In the genomic region with DNA sequence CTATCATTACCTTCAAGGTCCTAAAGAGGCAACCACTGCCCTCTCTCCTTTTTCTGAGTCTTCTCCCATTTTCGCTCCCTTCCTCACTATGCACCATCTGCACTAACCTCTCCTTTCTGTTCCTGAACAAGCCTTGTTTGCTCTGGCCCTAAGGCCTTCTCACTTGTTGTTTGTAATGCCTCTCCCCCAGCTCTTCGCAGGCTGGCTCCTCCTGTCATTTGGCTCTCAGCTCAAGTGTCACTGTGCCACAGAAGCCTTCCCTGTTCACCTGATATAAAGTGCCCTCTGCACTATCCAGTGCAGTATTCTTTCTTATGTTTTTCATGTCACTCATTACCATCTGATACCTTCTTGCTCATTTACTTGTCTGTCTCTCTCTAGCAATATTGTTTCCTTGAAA, we compare ENCODE assay signal across 31 cellular contexts.
"Had no signal": no experiment of that assay in that cellular context is flagged by ENCODE, and none has a peak within 500 bp of the region (broad histone marks: within the 10 kb centered on the region; RNA-seq: fewer than 3 reads in every experiment).

No MANE protein-coding gene starts in this region.

- H3K27me3 Mint-ChIP-seq: activated naive CD8-positive, alpha-beta T cell treated with anti-CD3 and anti-CD28 coated beads for 36 hours; brain; naive B cell; stimulated activated naive B cell treated with anti-CD40 and anti-IgM and Interleukin-4, amounts not matched to agents 10 μg/mL and 1 μg/mL and 100 μg/mL, for 72 hours had no signal

- H3K4me1 Mint-ChIP-seq: activated naive CD8-positive, alpha-beta T cell treated with anti-CD3 and anti-CD28 coated beads for 36 hours; brain; naive B cell; neural crest cell; stimulated activated naive B cell treated with anti-CD40 and anti-IgM and Interleukin-4, amounts not matched to agents 10 μg/mL and 1 μg/mL and 100 μg/mL, for 72 hours had no signal

- H3K9me3 Mint-ChIP-seq: activated T-helper 1 cell treated with anti-CD3 and anti-CD28 coated beads, Interleukin-12 subunit alpha, Interleukin-12 subunit beta, Interleukin-2, Interleukin-4 antibody, amounts not matched to agents 30 ng/mL and 10 ng/mL and 1 ng/mL, durations not matched to agents 14 hours and 24 hours and 36 hours; neural crest cell had no signal

- H3K27ac Mint-ChIP-seq: activated naive CD4-positive, alpha-beta T cell treated with anti-CD3 and anti-CD28 coated beads for 36 hours; activated naive CD8-positive, alpha-beta T cell treated with anti-CD3 and anti-CD28 coated beads for 36 hours; activated T-helper 1 cell treated with anti-CD3 and anti-CD28 coated beads, Interleukin-12 subunit alpha, Interleukin-12 subunit beta, Interleukin-2, Interleukin-4 antibody, amounts not matched to agents 30 ng/mL and 10 ng/mL and 1 ng/mL, durations not matched to agents 14 hours and 24 hours and 36 hours; brain; naive B cell; stimulated activated naive B cell treated with anti-CD40 and anti-IgM and Interleukin-4, amounts not matched to agents 10 μg/mL and 1 μg/mL and 100 μg/mL, for 72 hours; T-helper 1 cell treated with Interleukin-12 subunit alpha and Interleukin-12 subunit beta and Interleukin-4 antibody, amounts not matched to agents 30 μg/mL and 1 μg/mL, for 36 hours had no signal

- H3K27ac ChIP-seq: adrenal gland, ascending aorta, cardiac muscle cell, colonic mucosa, gastrocnemius medialis, right atrium auricular region, stomach, thyroid gland, WERI-Rb-1 had no signal

- H3K4me1 ChIP-seq: adrenal gland, ascending aorta, colonic mucosa, gastrocnemius medialis, right atrium auricular region, stomach, thyroid gland had no signal

- DNase-seq: activated CD4-positive, alpha-beta T cell treated with anti-CD3 and anti-CD28 coated beads for 48 hours; activated CD4-positive, alpha-beta T cell treated with anti-CD3 and anti-CD28 coated beads, Interleukin-2, amount 50 U/mL, for 48 hours; activated CD8-positive, alpha-beta memory T cell treated with anti-CD3 and anti-CD28 coated beads for 24 hours; activated effector memory CD4-positive, alpha-beta T cell treated with anti-CD3 and anti-CD28 coated beads, Interleukin-2, amount 50 U/mL, for 16 hours; activated naive CD4-positive, alpha-beta T cell treated with anti-CD3 and anti-CD28 coated beads for 36 hours; activated naive CD8-positive, alpha-beta T cell treated with anti-CD3 and anti-CD28 coated beads for 36 hours; adrenal gland; cerebellar nuclear complex; colonic mucosa; effector memory CD4-positive, alpha-beta T cell; erythroblast; gastrocnemius medialis; glutamatergic neuron; islet precursor cell; mammary epithelial cell; naive B cell; stimulated activated CD4-positive, alpha-beta T cell treated with anti-CD3 and anti-CD28 coated beads, Interleukin-15, amount 100 ng/mL, for 24 hours; stimulated activated CD4-positive, alpha-beta T cell treated with anti-CD3 and anti-CD28 coated beads, Interleukin-2, amount 100 ng/mL, for 24 hours; stimulated activated naive B cell treated with anti-CD40 and anti-IgM and Interleukin-4, amounts not matched to agents 10 μg/mL and 1 μg/mL and 100 μg/mL, for 72 hours; stomach; T-helper 9 cell; thyroid gland; WERI-Rb-1 had no signal

- H3K4me3 ChIP-seq: adrenal gland, ascending aorta, cardiac muscle cell, colonic mucosa, gastrocnemius medialis, right atrium auricular region, stomach, thyroid gland had no signal

- H3K36me3 Mint-ChIP-seq: activated naive CD8-positive, alpha-beta T cell treated with anti-CD3 and anti-CD28 coated beads for 36 hours; brain; naive B cell; stimulated activated naive B cell treated with anti-CD40 and anti-IgM and Interleukin-4, amounts not matched to agents 10 μg/mL and 1 μg/mL and 100 μg/mL, for 72 hours had no signal

- H3K4me3 Mint-ChIP-seq: activated naive CD4-positive, alpha-beta T cell treated with anti-CD3 and anti-CD28 coated beads for 36 hours; activated naive CD8-positive, alpha-beta T cell treated with anti-CD3 and anti-CD28 coated beads for 36 hours; activated T-helper 1 cell treated with anti-CD3 and anti-CD28 coated beads, Interleukin-12 subunit alpha, Interleukin-12 subunit beta, Interleukin-2, Interleukin-4 antibody, amounts not matched to agents 30 ng/mL and 10 ng/mL and 1 ng/mL, durations not matched to agents 14 hours and 24 hours and 36 hours; brain; naive B cell; neural crest cell; stimulated activated naive B cell treated with anti-CD40 and anti-IgM and Interleukin-4, amounts not matched to agents 10 μg/mL and 1 μg/mL and 100 μg/mL, for 72 hours; T-helper 1 cell treated with Interleukin-12 subunit alpha and Interleukin-12 subunit beta and Interleukin-4 antibody, amounts not matched to agents 30 μg/mL and 1 μg/mL, for 36 hours had no signal

- H3K27me3 ChIP-seq: adrenal gland, ascending aorta, cardiac muscle cell, colonic mucosa, gastrocnemius medialis, right atrium auricular region, stomach, thyroid gland had no signal

- H3K9me3 ChIP-seq: adrenal gland, ascending aorta, colonic mucosa, gastrocnemius medialis, right atrium auricular region, thyroid gland had no signal

- H3K36me3 ChIP-seq: adrenal gland, ascending aorta, cardiac muscle cell, colonic mucosa, gastrocnemius medialis, right atrium auricular region, stomach, thyroid gland, WERI-Rb-1 had no signal

- ATAC-seq: activated CD4-positive, CD25-positive, alpha-beta regulatory T cell treated with anti-CD3 and anti-CD28 coated beads, Interleukin-2, amount 50 U/mL, for 24 hours; gastrocnemius medialis; stimulated activated naive B cell treated with anti-CD40 and anti-IgM and Interleukin-4, amounts not matched to agents 10 μg/mL and 1 μg/mL and 100 μg/mL, for 72 hours had no signal
